ENCODE assay signal across 22 cellular contexts in the genomic region with DNA sequence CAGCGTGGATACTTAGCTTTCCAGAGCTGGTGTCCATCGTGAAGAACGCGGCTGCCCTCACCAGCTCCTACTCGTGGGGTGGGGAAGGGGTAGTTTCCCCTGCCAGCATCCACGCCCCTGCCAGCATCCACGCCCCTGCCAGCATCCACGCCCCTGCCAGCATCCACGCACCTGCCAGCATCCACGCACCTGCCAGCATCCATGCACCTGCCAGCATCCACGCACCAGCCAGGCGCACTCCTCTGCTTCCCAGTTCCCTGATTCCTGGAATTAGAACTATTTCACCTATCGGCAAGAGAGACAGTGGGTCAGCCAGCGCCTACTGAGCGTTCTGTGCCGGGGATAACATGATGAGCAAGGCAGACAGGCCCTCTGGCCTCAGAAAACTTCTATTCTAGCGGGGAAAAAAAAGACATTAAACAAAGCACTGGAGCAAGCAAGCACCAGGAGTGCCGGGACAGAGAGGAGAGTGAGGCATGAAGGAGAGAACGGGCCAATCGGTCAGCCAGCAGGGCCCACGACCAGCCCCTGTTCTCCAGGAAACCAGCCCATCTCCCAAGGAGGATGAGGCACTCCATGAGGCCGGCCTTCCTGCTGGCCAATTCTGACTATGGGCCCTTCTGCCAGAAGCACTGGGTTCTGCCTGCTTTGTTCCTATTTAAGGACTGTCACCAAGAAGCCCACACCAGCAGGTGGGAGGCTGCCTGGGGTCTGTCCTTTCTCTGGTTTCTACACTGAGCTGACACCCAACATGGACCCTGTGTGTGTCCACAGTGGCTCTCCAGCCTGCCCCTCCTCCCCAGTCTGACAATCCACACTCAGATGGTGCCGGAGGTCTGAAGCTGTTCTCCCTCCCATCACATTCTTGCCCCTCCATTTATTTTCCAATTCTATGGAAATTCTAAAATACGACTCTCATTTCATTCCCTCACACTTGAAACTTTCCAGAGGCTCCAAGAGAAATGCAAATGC.
"Had no signal": no experiment of that assay in that cellular context is flagged by ENCODE, and none has a peak within 500 bp of the region (broad histone marks: within the 10 kb centered on the region; RNA-seq: fewer than 3 reads in every experiment).

No MANE protein-coding gene starts in this region.

- H3K4me1 ChIP-seq: esophagus squamous epithelium, pancreas, prostate gland, right lobe of liver, tibial artery, upper lobe of left lung had no signal

- H3K27me3 ChIP-seq: right lobe of liver, tibial artery, upper lobe of left lung had no signal

- ATAC-seq: left cardiac atrium; left ventricle myocardium superior; natural killer cell; pancreas; right lobe of liver; stimulated activated memory B cell treated with anti-CD40 and anti-IgM and Interleukin-4, amounts not matched to agents 10 μg/mL and 1 μg/mL and 100 μg/mL, for 72 hours had no signal

- H3K36me3 ChIP-seq: esophagus squamous epithelium, pancreas, prostate gland, right lobe of liver, tibial artery, upper lobe of left lung had no signal

- H3K27ac ChIP-seq: dorsolateral prefrontal cortex, epithelial cell of prostate, esophagus squamous epithelium, pancreas, prostate gland, right lobe of liver, tibial artery, upper lobe of left lung had no signal

- DNase-seq: central memory CD4-positive, alpha-beta T cell; cortex of kidney; dorsolateral prefrontal cortex; effector memory CD4-positive, alpha-beta T cell; esophagus squamous epithelium; foreskin fibroblast; immature natural killer cell; kidney; left cardiac atrium; left ventricle myocardium superior; mammary epithelial cell; natural killer cell; pancreas; right lobe of liver; stimulated activated CD4-positive, alpha-beta T cell treated with anti-CD3 and anti-CD28 coated beads, Interleukin-15, amount 100 ng/mL, for 24 hours; stimulated activated CD4-positive, alpha-beta T cell treated with anti-CD3 and anti-CD28 coated beads, Interleukin-1b, Interleukin-23, amount 100 ng/mL, for 48 hours; stimulated activated CD4-positive, alpha-beta T cell treated with anti-CD3 and anti-CD28 coated beads, Interleukin-4, amount 100 ng/mL, for 24 hours; tibial artery; upper lobe of left lung had no signal

- H3K4me3 ChIP-seq: dorsolateral prefrontal cortex, esophagus squamous epithelium, pancreas, prostate gland, right lobe of liver, tibial artery, upper lobe of left lung had no signal

- H3K9me3 ChIP-seq: pancreas, prostate gland, tibial artery, upper lobe of left lung had no signal
